ENCODE assay signal across 20 cellular contexts in genomic region chr11:65634440-65634839, GRCh38. TPM values are rescaled to one million over a fixed set of nuclear protein-coding genes. Genes with fewer than 3 reads are reported as not detected.
DNase-seq lines count a peak whose midpoint lies in the region; ATAC-seq and TF ChIP-seq lines count a peak whose summit lies in the region.
"Had no signal": no experiment of that assay in that cellular context is flagged by ENCODE, and none has a peak within 500 bp of the region (broad histone marks: within the 10 kb centered on the region; RNA-seq: fewer than 3 reads in every experiment).

No MANE protein-coding gene starts in this region.

- no peaks in the 10 kb centered on the region for H3K9me3 Mint-ChIP-seq in activated CD4-positive, alpha-beta T cell treated with anti-CD3 and anti-CD28 coated beads, Interleukin-2, amount 10 ng/mL, durations not matched to agents 7 days and 5 days
- no peaks in the 10 kb centered on the region for H3K9me3 Mint-ChIP-seq in activated naive CD8-positive, alpha-beta T cell treated with anti-CD3 and anti-CD28 coated beads for 36 hours
- no peaks in the 10 kb centered on the region for H3K9me3 Mint-ChIP-seq in activated naive CD8-positive, alpha-beta T cell treated with anti-CD3 and anti-CD28 coated beads, Interleukin-2, amount 50 U/mL, for 24 hours
- no peaks in the 10 kb centered on the region for H3K9me3 Mint-ChIP-seq in naive thymus-derived CD4-positive, alpha-beta T cell
- H3K9me3 Mint-ChIP-seq: HFFc6 had no signal

- TF ChIP-seq CTCF in GM10266 (IDR thresholded peaks at IDR 0.05; ENCODE audit: control insufficient read depth, insufficient read depth, low read depth, missing control alignments): no peak

- no peak for DNase-seq in activated CD4-positive, alpha-beta T cell treated with anti-CD3 and anti-CD28 coated beads, Interleukin-2, amount 10 ng/mL, durations not matched to agents 7 days and 5 days
- no peak for DNase-seq in activated CD4-positive, alpha-beta T cell treated with anti-CD3 and anti-CD28 coated beads for 48 hours
- no peak for DNase-seq in activated naive CD8-positive, alpha-beta T cell treated with anti-CD3 and anti-CD28 coated beads for 36 hours
- no peak for DNase-seq in activated naive CD8-positive, alpha-beta T cell treated with anti-CD3 and anti-CD28 coated beads, Interleukin-2, amount 50 U/mL, for 24 hours
- DNase-seq in naive thymus-derived CD4-positive, alpha-beta T cell: no peak
- DNase-seq in GM10266 (ENCODE audit: extremely low spot score): no peak
- DNase-seq in HCEC 1CT: no peak
- DNase-seq: 8988T, DMS 273 treated with DMSO at 0.1 percent for 48 hours, GF-D8, HFFc6, KG1, NCI-H1436 treated with DMSO at 0.1 percent for 48 hours, NCI-H2029 treated with DMSO at 0.1 percent for 48 hours, NCI-H748 treated with DMSO at 0.1 percent for 48 hours, SJCRH30 had no signal

- no peaks in the 10 kb centered on the region for H3K27me3 ChIP-seq in naive thymus-derived CD4-positive, alpha-beta T cell (ENCODE audit: control insufficient read depth in 2 of 2, insufficient read depth in 2 of 2, low read length in 2 of 2)
- H3K27me3 ChIP-seq: SJCRH30 had no signal

- peaks cover 17% of the 10 kb centered on the region for H3K36me3 Mint-ChIP-seq in activated CD4-positive, alpha-beta T cell treated with anti-CD3 and anti-CD28 coated beads, Interleukin-2, amount 10 ng/mL, durations not matched to agents 7 days and 5 days (ENCODE audit: low read depth)
- peaks cover 20% of the 10 kb centered on the region for H3K36me3 Mint-ChIP-seq in activated naive CD8-positive, alpha-beta T cell treated with anti-CD3 and anti-CD28 coated beads for 36 hours
- peaks cover 13% of the 10 kb centered on the region for H3K36me3 Mint-ChIP-seq in activated naive CD8-positive, alpha-beta T cell treated with anti-CD3 and anti-CD28 coated beads, Interleukin-2, amount 50 U/mL, for 24 hours (ENCODE audit: low read depth)
- H3K36me3 Mint-ChIP-seq in naive thymus-derived CD4-positive, alpha-beta T cell: peaks cover 0 to 16% (median 4%) of the 10 kb centered on the region in 5 donors

- ATAC-seq in activated naive CD8-positive, alpha-beta T cell treated with anti-CD3 and anti-CD28 coated beads, Interleukin-2, amount 50 U/mL, for 24 hours: no peak
- ATAC-seq in naive thymus-derived CD4-positive, alpha-beta T cell: no peak
- no peak for ATAC-seq in GM21423 (IDR thresholded peaks at IDR 0.05; ENCODE audit: unreplicated experiment)

- H3K9me3 ChIP-seq in naive thymus-derived CD4-positive, alpha-beta T cell (ENCODE audit: control insufficient read depth in 2 of 3, low read length in 3 of 3): no peaks in the 10 kb centered on the region
- H3K9me3 ChIP-seq: SJCRH30 had no signal

- H3K27ac Mint-ChIP-seq in activated CD4-positive, alpha-beta T cell treated with anti-CD3 and anti-CD28 coated beads, Interleukin-2, amount 10 ng/mL, durations not matched to agents 7 days and 5 days: peak overlapping the region; percentile 55
- peak overlapping the region; percentile 30 for H3K27ac Mint-ChIP-seq in activated naive CD8-positive, alpha-beta T cell treated with anti-CD3 and anti-CD28 coated beads for 36 hours
- no peak overlapping the region for H3K27ac Mint-ChIP-seq in activated naive CD8-positive, alpha-beta T cell treated with anti-CD3 and anti-CD28 coated beads, Interleukin-2, amount 50 U/mL, for 24 hours
- H3K27ac Mint-ChIP-seq in naive thymus-derived CD4-positive, alpha-beta T cell: peak overlapping the region in 3 of 9 donors; percentile 14 to 79 (median 65)
- H3K27ac Mint-ChIP-seq: HFFc6 had no signal

- peaks cover 28% of the 10 kb centered on the region for H3K4me1 Mint-ChIP-seq in activated CD4-positive, alpha-beta T cell treated with anti-CD3 and anti-CD28 coated beads, Interleukin-2, amount 10 ng/mL, durations not matched to agents 7 days and 5 days
- peaks cover 18% of the 10 kb centered on the region for H3K4me1 Mint-ChIP-seq in activated naive CD8-positive, alpha-beta T cell treated with anti-CD3 and anti-CD28 coated beads for 36 hours
- peaks cover 20% of the 10 kb centered on the region for H3K4me1 Mint-ChIP-seq in activated naive CD8-positive, alpha-beta T cell treated with anti-CD3 and anti-CD28 coated beads, Interleukin-2, amount 50 U/mL, for 24 hours
- peaks cover 16 to 33% (median 31%) of the 10 kb centered on the region in 7 donors for H3K4me1 Mint-ChIP-seq in naive thymus-derived CD4-positive, alpha-beta T cell

- POLR2A ChIA-PET in activated CD4-positive, alpha-beta T cell treated with anti-CD3 and anti-CD28 coated beads, Interleukin-2, amount 10 ng/mL, durations not matched to agents 7 days and 5 days (lab: Charles Lee): no interaction called here
- POLR2A ChIA-PET in naive thymus-derived CD4-positive, alpha-beta T cell (lab: Charles Lee): interaction anchor here (0.6 to 2.5 kb wide), 2 partner anchors 28 to 889 kb away, joined by 3 to 6 read pairs; partner anchors contain the start of gene RELA

- no peak overlapping the region for H3K4me3 ChIP-seq in naive thymus-derived CD4-positive, alpha-beta T cell (ENCODE audit: low read length)
- H3K4me3 ChIP-seq: PC-9, SJCRH30 had no signal

- no peaks in the 10 kb centered on the region for H3K27me3 Mint-ChIP-seq in activated CD4-positive, alpha-beta T cell treated with anti-CD3 and anti-CD28 coated beads, Interleukin-2, amount 10 ng/mL, durations not matched to agents 7 days and 5 days
- H3K27me3 Mint-ChIP-seq in activated naive CD8-positive, alpha-beta T cell treated with anti-CD3 and anti-CD28 coated beads for 36 hours: no peaks in the 10 kb centered on the region
- H3K27me3 Mint-ChIP-seq in activated naive CD8-positive, alpha-beta T cell treated with anti-CD3 and anti-CD28 coated beads, Interleukin-2, amount 50 U/mL, for 24 hours: no peaks in the 10 kb centered on the region
- H3K27me3 Mint-ChIP-seq in naive thymus-derived CD4-positive, alpha-beta T cell: no peaks in the 10 kb centered on the region

- intact Hi-C loops in naive thymus-derived CD4-positive, alpha-beta T cell (cut with micrococcal nuclease): no loop called here

- H3K36me3 ChIP-seq in naive thymus-derived CD4-positive, alpha-beta T cell (ENCODE audit: control insufficient read depth in 2 of 3, insufficient read depth in 3 of 3, low read length in 3 of 3): peaks cover 0 to 71% (median 8%) of the 10 kb centered on the region in 3 experiments

- peak overlapping the region; percentile 55 for H3K27ac ChIP-seq in naive thymus-derived CD4-positive, alpha-beta T cell (ENCODE audit: low read depth, low read length)
- H3K27ac ChIP-seq: PC-9, SJCRH30 had no signal

- peaks cover 17 to 27% of the 10 kb centered on the region in 2 donors for H3K4me1 ChIP-seq in naive thymus-derived CD4-positive, alpha-beta T cell (ENCODE audit: control insufficient read depth in 2 of 2, insufficient read depth in 2 of 2, low read length in 2 of 2)
- H3K4me1 ChIP-seq: SJCRH30 had no signal

- H3K4me3 Mint-ChIP-seq in activated CD4-positive, alpha-beta T cell treated with anti-CD3 and anti-CD28 coated beads, Interleukin-2, amount 10 ng/mL, durations not matched to agents 7 days and 5 days: no peak overlapping the region
- H3K4me3 Mint-ChIP-seq in activated naive CD8-positive, alpha-beta T cell treated with anti-CD3 and anti-CD28 coated beads for 36 hours: no peak overlapping the region
- H3K4me3 Mint-ChIP-seq in activated naive CD8-positive, alpha-beta T cell treated with anti-CD3 and anti-CD28 coated beads, Interleukin-2, amount 50 U/mL, for 24 hours: no peak overlapping the region
- no peak overlapping the region for H3K4me3 Mint-ChIP-seq in naive thymus-derived CD4-positive, alpha-beta T cell
- H3K4me3 Mint-ChIP-seq: HFFc6 had no signal

- CTCF ChIA-PET in activated CD4-positive, alpha-beta T cell treated with anti-CD3 and anti-CD28 coated beads, Interleukin-2, amount 10 ng/mL, durations not matched to agents 7 days and 5 days (lab: Charles Lee): interaction anchor here (1.4 kb wide), 1 partner anchor 15 kb away, joined by 3 read pairs; no protein-coding TSS in a partner anchor
- CTCF ChIA-PET in naive thymus-derived CD4-positive, alpha-beta T cell (lab: Charles Lee): no interaction called here

RNA-seq across cellular contexts. Expression of gene SIPA1, which starts 3.5 kb away (rescaled TPM):
- 100 to 1,000 TPM; 229 to 235 TPM for total RNA-seq in activated CD4-positive, alpha-beta T cell treated with anti-CD3 and anti-CD28 coated beads, Interleukin-2, amount 10 ng/mL, durations not matched to agents 7 days and 5 days
- total RNA-seq in activated naive CD8-positive, alpha-beta T cell treated with anti-CD3 and anti-CD28 coated beads for 36 hours: 100 to 1,000 TPM; 123 to 127 TPM
- 100 to 1,000 TPM; 145 to 249 (median 198) TPM for total RNA-seq in naive thymus-derived CD4-positive, alpha-beta T cell
- polyA plus RNA-seq in naive thymus-derived CD4-positive, alpha-beta T cell: 100 to 1,000 TPM in 1 of 2 donors, 10 to 100 TPM in 1; 90.3 to 184 TPM

RNA-seq across cellular contexts. Expression of gene PCNX3, which starts 18.9 kb away (rescaled TPM):
- total RNA-seq in activated CD4-positive, alpha-beta T cell treated with anti-CD3 and anti-CD28 coated beads, Interleukin-2, amount 10 ng/mL, durations not matched to agents 7 days and 5 days: 10 to 100 TPM; 47.7 to 50.2 TPM
- total RNA-seq in activated naive CD8-positive, alpha-beta T cell treated with anti-CD3 and anti-CD28 coated beads for 36 hours: 10 to 100 TPM; 40.9 to 42.6 TPM
- 10 to 100 TPM; 50.4 to 64.9 (median 56.6) TPM for total RNA-seq in naive thymus-derived CD4-positive, alpha-beta T cell
- 1 to 10 TPM; 2.2 to 7.9 TPM for polyA plus RNA-seq in naive thymus-derived CD4-positive, alpha-beta T cell

RNA-seq across cellular contexts. Expression of gene MAP3K11, which starts 20.4 kb away (rescaled TPM):
- 10 to 100 TPM; 61.0 to 67.1 TPM for total RNA-seq in activated CD4-positive, alpha-beta T cell treated with anti-CD3 and anti-CD28 coated beads, Interleukin-2, amount 10 ng/mL, durations not matched to agents 7 days and 5 days
- total RNA-seq in activated naive CD8-positive, alpha-beta T cell treated with anti-CD3 and anti-CD28 coated beads for 36 hours: 10 to 100 TPM; 51.2 to 54.8 TPM
- 10 to 100 TPM; 63.3 to 91.1 (median 88.2) TPM for total RNA-seq in naive thymus-derived CD4-positive, alpha-beta T cell
- polyA plus RNA-seq in naive thymus-derived CD4-positive, alpha-beta T cell: 10 to 100 TPM; 12.1 to 21.6 TPM

RNA-seq across cellular contexts. Expression of gene RELA, which starts 28.3 kb away (rescaled TPM):
- total RNA-seq in activated CD4-positive, alpha-beta T cell treated with anti-CD3 and anti-CD28 coated beads, Interleukin-2, amount 10 ng/mL, durations not matched to agents 7 days and 5 days: 10 to 100 TPM; 76.7 to 79.8 TPM
- 10 to 100 TPM; 69.6 to 71.6 TPM for total RNA-seq in activated naive CD8-positive, alpha-beta T cell treated with anti-CD3 and anti-CD28 coated beads for 36 hours
- total RNA-seq in naive thymus-derived CD4-positive, alpha-beta T cell: 100 to 1,000 TPM; 106 to 303 (median 165) TPM
- 10 to 100 TPM; 54.6 to 73.0 TPM for polyA plus RNA-seq in naive thymus-derived CD4-positive, alpha-beta T cell

RNA-seq across cellular contexts. Expression of gene KCNK7, which starts 38.8 kb away (rescaled TPM):
- total RNA-seq in activated CD4-positive, alpha-beta T cell treated with anti-CD3 and anti-CD28 coated beads, Interleukin-2, amount 10 ng/mL, durations not matched to agents 7 days and 5 days: 1 to 10 TPM in 1 of 2 experiments, under 1 TPM in 1; 1.00 to 3.3 TPM
- total RNA-seq in activated naive CD8-positive, alpha-beta T cell treated with anti-CD3 and anti-CD28 coated beads for 36 hours: under 1 TPM; 0.37 to 0.62 TPM
- total RNA-seq in naive thymus-derived CD4-positive, alpha-beta T cell: 1 to 10 TPM; 2.1 to 9.2 (median 4.8) TPM
- under 1 TPM in 1 of 2 donors, not detected in 1; 0.25 TPM for polyA plus RNA-seq in naive thymus-derived CD4-positive, alpha-beta T cell
- total RNA-seq: H4, NCI-H460, PC-9 had no signal
